Comparison of ENCODE assay signal across 28 cellular contexts in the genomic region with DNA sequence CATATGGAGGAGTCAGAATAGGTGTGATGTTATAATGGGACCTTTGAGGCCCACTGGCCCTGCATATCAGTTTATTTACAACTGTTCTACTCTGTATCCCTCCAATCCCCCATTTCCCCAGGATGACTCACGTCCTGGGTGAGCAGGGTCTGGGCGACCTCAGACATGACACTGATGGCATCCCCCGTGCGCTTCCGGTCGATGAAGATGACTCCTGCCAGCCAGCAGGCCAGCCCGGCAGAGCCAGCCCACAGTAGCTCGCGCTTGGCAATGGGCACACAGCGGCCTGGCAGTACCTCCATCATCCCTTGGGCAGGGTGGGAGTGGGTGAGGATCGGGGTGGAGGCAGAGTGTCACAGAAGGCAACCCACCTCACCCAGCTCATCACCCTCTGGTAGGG.
A peak's percentile ranks its signal among the peaks of the same experiment; 100 is the strongest.
DNase-seq lines count a peak whose midpoint lies in the region; ATAC-seq and TF ChIP-seq lines count a peak whose summit lies in the region.
"Had no signal": no experiment of that assay in that cellular context is flagged by ENCODE, and none has a peak within 500 bp of the region (broad histone marks: within the 10 kb centered on the region; RNA-seq: fewer than 3 reads in every experiment).

No MANE protein-coding gene starts in this region.

- no peak for TF ChIP-seq CTCF in RWPE1 (conservative IDR thresholded peaks at IDR 0.05; ENCODE audit: low read depth)

- H3K27ac ChIP-seq in RWPE1, result peak overlapping the region; percentile 56
- H3K27ac ChIP-seq: A549, adrenal gland, body of pancreas, lower lobe of right lung, transverse colon had no signal

- POLR2A ChIA-PET in RWPE1 (lab: Yijun Ruan, JAX; ENCODE audit: low non-redundant PET), result no interaction called here

- ATAC-seq in GM21825 (IDR thresholded peaks at IDR 0.05; ENCODE audit: unreplicated experiment), result no peak
- ATAC-seq: activated CD4-positive, CD25-positive, alpha-beta regulatory T cell treated with anti-CD3 and anti-CD28 coated beads, Interleukin-2, amount 50 U/mL, for 24 hours; activated CD8-positive, alpha-beta memory T cell treated with anti-CD3 and anti-CD28 coated beads, Interleukin-2, amount 10 ng/mL, durations not matched to agents 7 days and 5 days; activated T-cell treated with anti-CD3 and anti-CD28 coated beads, Interleukin-2, amount 50 U/mL, for 72 hours; body of pancreas; GM12878; lower lobe of right lung; naive thymus-derived CD8-positive, alpha-beta T cell; Right ventricle myocardium inferior had no signal

- CTCF ChIA-PET in RWPE1 (lab: Yijun Ruan, JAX), result no interaction called here

- peak; percentile 29 for DNase-seq in EH (ENCODE audit: low read depth)
- no peak for DNase-seq in RWPE1 (ENCODE audit: low spot score)
- DNase-seq in glomerular visceral epithelial cell (ENCODE audit: extremely low spot score), result peak; percentile 20
- no peak for DNase-seq in ecto neural progenitor cell (ENCODE audit: low spot score)
- DNase-seq in DMS 273 treated with DMSO at 0.1 percent for 48 hours (lab: John Stamatoyannopoulos, UW), result no peak
- DNase-seq: activated CD4-positive, alpha-beta T cell treated with anti-CD3 and anti-CD28 coated beads, Interleukin-2, amount 50 U/mL, for 4 hours; activated CD8-positive, alpha-beta memory T cell treated with anti-CD3 and anti-CD28 coated beads, Interleukin-2, amount 10 ng/mL, durations not matched to agents 7 days and 5 days; activated naive CD4-positive, alpha-beta T cell treated with Interleukin-2 at 50 U/mL for 16 hours; activated T-cell treated with anti-CD3 and anti-CD28 coated beads, Interleukin-2, amount 50 U/mL, for 72 hours; adrenal gland; body of pancreas; CD4-positive, CD25-positive, alpha-beta regulatory T cell; dorsolateral prefrontal cortex; GOT3; lower lobe of right lung; NCI-H1105; NCI-H1930; NCI-H526; NK-92 treated with Interleukin-12 subunit alpha and Interleukin-12 subunit beta, amount 100 ng/mL, for 24 hours; occipital lobe; stimulated activated CD4-positive, alpha-beta T cell treated with anti-CD3 and anti-CD28 coated beads, Interleukin-4, amount 100 ng/mL, for 4 hours; transverse colon had no signal

Comparison
In these comparisons a context has a peak if more than half of its experiments do, and no peak if none do; other contexts are left out.
1. DNase-seq: peak in EH (single experiment) and glomerular visceral epithelial cell (single experiment); none in RWPE1 (single experiment), ecto neural progenitor cell (single experiment) and DMS 273 treated with DMSO at 0.1 percent for 48 hours (single experiment).